1 cellular context compared by ENCODE assay signal in genomic region chr13:35838356-35838755, GRCh38.
TF ChIP-seq lines count a peak whose summit lies in the region.

No MANE protein-coding gene starts in this region.

TF ChIP-seq in WTC11, 78 proteins besides CTCF, POLR2A, EP300 and RAD21 (continued from another document):
- TF ChIP-seq AFF4 (CRISPR knock-in tag; IDR thresholded peaks at IDR 0.05; ENCODE audit: borderline replicate concordance), result no peak
- no peak for TF ChIP-seq IRF2 (CRISPR knock-in tag; IDR thresholded peaks at IDR 0.05; ENCODE audit: borderline replicate concordance, low read depth)
- no peak for TF ChIP-seq ATF2 (CRISPR knock-in tag; IDR thresholded peaks at IDR 0.05; ENCODE audit: borderline replicate concordance, low read depth)
- TF ChIP-seq FOXP1 (CRISPR knock-in tag; IDR thresholded peaks at IDR 0.05; ENCODE audit: borderline replicate concordance), result no peak
- no peak for TF ChIP-seq CBFB (CRISPR knock-in tag; IDR thresholded peaks at IDR 0.05; ENCODE audit: low read depth)
- no peak for TF ChIP-seq MYBL2 (CRISPR knock-in tag; IDR thresholded peaks at IDR 0.05)
- TF ChIP-seq FOXK1 (CRISPR knock-in tag; IDR thresholded peaks at IDR 0.05), result no peak
TF ChIP-seq in WTC11: peak in this region for 0.
